19 cellular contexts compared by ENCODE assay signal in the genomic region with DNA sequence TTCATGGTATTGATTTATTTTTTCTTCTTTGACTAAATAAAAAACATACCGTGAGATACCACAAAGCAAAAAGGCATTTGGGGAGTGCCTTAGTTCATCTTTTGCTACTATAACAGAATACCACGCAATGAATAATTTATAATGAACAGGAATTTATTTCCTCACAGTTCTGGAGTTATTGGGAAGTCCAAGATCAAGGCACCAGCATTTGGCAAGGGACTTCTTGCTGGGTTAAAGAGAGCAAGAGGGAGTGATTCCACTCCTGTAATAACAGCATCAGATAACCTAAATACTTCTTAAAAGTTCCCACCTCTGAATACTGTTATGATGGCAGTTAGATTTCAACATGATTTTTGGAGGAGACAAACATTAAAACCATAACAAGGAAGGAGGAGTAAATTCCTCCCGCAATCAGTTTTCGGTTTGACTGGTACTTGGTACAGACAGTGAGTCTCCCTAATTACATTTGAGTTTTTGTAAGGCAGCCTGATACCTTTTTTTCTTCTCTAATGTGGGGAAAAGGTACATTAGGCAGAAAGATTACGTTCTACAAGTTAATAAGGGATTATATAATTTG. TPM values are rescaled to one million over a fixed set of nuclear protein-coding genes. Genes with fewer than 3 reads are reported as not detected.
DNase-seq lines count a peak whose midpoint lies in the region; ATAC-seq, FAIRE-seq and TF ChIP-seq lines count a peak whose summit lies in the region.
"Had no signal": no experiment of that assay in that cellular context is flagged by ENCODE, and none has a peak within 500 bp of the region (broad histone marks: within the 10 kb centered on the region; RNA-seq: fewer than 3 reads in every experiment).

No MANE protein-coding gene starts in this region.

- POLR2A ChIA-PET in GM12878 (lab: Charles Lee), result no interaction called here

- TF ChIP-seq EP300 in GM12878 (IDR thresholded peaks at IDR 0.05; ENCODE audit: borderline replicate concordance in 1 of 2, control insufficient read depth in 1 of 2, low read depth in 2 of 2, low read length in 2 of 2), result no peak
- TF ChIP-seq EP300 in upper lobe of left lung (IDR thresholded peaks at IDR 0.05), result no peak

- BruUV-seq in GM12878 (replicated peaks; lab: Mats Ljungman, UMichigan), result no TSS peak

- intact Hi-C loops in GM12878 (cut with micrococcal nuclease; ENCODE audit: unreplicated experiment), result no loop called here
- intact Hi-C loops in natural killer cell (cut with micrococcal nuclease), result no loop called here

- H3K4me3 ChIP-seq in GM23248 (no peak overlapping the region), GM12878 (no peak overlapping the region), upper lobe of left lung (no peak overlapping the region)

- H3K4me2 ChIP-seq in GM23248 (ENCODE audit: unreplicated experiment), result no peak overlapping the region
- H3K4me2 ChIP-seq in GM12878 (ENCODE audit: control insufficient read depth, insufficient read depth), result no peak overlapping the region

- H3K27ac ChIP-seq in GM23248, result no peak overlapping the region
- no peak overlapping the region for H3K27ac ChIP-seq in GM12878 (ENCODE audit: control insufficient read depth, insufficient read depth)
- H3K27ac ChIP-seq in upper lobe of left lung, result no peak overlapping the region
- H3K27ac ChIP-seq: HL-60 had no signal

- H3K79me2 ChIP-seq in GM23248 (ENCODE audit: insufficient read depth) (no peaks in the 10 kb centered on the region), GM12878 (ENCODE audit: control insufficient read depth, insufficient read depth, low read length) (no peaks in the 10 kb centered on the region)

- ATAC-seq in GM12878 (no peak), natural killer cell (no peak), upper lobe of left lung (ENCODE audit: low FRiP score in 2 of 2) (no peak)
- ATAC-seq: CD8-positive, alpha-beta T cell; HCT116 had no signal

- H3K9me3 Mint-ChIP-seq in nephron, result peaks cover under 1% of the 10 kb centered on the region
- no peaks in the 10 kb centered on the region for H3K9me3 Mint-ChIP-seq in natural killer cell
- H3K9me3 Mint-ChIP-seq: CD14-positive monocyte; CD8-positive, alpha-beta T cell had no signal

- H3K4me1 ChIP-seq in GM23248 (ENCODE audit: insufficient read depth), result no peaks in the 10 kb centered on the region
- H3K4me1 ChIP-seq in GM12878 (ENCODE audit: control insufficient read depth, insufficient read depth, low read length), result no peaks in the 10 kb centered on the region
- no peaks in the 10 kb centered on the region for H3K4me1 ChIP-seq in upper lobe of left lung

- no peak for TF ChIP-seq RAD21 in GM12878 (IDR thresholded peaks at IDR 0.05; ENCODE audit: insufficient read depth, low read depth, low read length)

- in situ Hi-C loops in GM23248 (cut with MboI) (loop anchor here (5.0 kb wide), 1 partner anchor 86 kb away; no protein-coding TSS in a partner anchor), GM12878 (cut with MboI) (no loop called here)

- peak; percentile 18 for FAIRE-seq in GM12878 (lab: Jason Lieb, UNC)
- FAIRE-seq: D721Med, H54 had no signal

- H3K4me3 Mint-ChIP-seq in nephron, result no peak overlapping the region
- no peak overlapping the region for H3K4me3 Mint-ChIP-seq in natural killer cell
- H3K4me3 Mint-ChIP-seq: CD14-positive monocyte; CD8-positive, alpha-beta T cell had no signal

- no peaks in the 10 kb centered on the region for H4K20me1 ChIP-seq in GM23248 (ENCODE audit: insufficient read depth)
- H4K20me1 ChIP-seq in GM12878 (ENCODE audit: control insufficient read depth, insufficient read depth), result no peaks in the 10 kb centered on the region

- WGBS in GM23248 (ENCODE audit: low coverage in 1 of 2, low lambda C conversion rate in 2 of 2, missing lambda C conversion rate in 2 of 2), 2 experiments, result 38 to 44% methylated on average over 5 of the region's 5 CpGs
- WGBS in GM12878 (ENCODE audit: insufficient coverage, insufficient replicate concordance, low lambda C conversion rate, missing lambda C conversion rate), result 97% methylated on average over 5 of the region's 5 CpGs
- 89 to 93% methylated on average over 5 of the region's 5 CpGs for WGBS in upper lobe of left lung, 2 donors

- H3K9ac ChIP-seq in GM23248 (no peak overlapping the region), GM12878 (ENCODE audit: control insufficient read depth, insufficient read depth, low read length) (no peak overlapping the region)

- no peaks in the 10 kb centered on the region for H3K9me3 ChIP-seq in GM23248 (ENCODE audit: low read depth)
- no peaks in the 10 kb centered on the region for H3K9me3 ChIP-seq in GM12878 (replicated peaks; ENCODE audit: control insufficient read depth, insufficient read depth, low read length)
- H3K9me3 ChIP-seq in upper lobe of left lung, result no peaks in the 10 kb centered on the region

- H3F3A ChIP-seq in GM23248 (ENCODE audit: insufficient read depth), result no peaks in the 10 kb centered on the region

- H3K36me3 ChIP-seq in GM23248 (ENCODE audit: low read depth), result no peaks in the 10 kb centered on the region
- H3K36me3 ChIP-seq in GM12878 (ENCODE audit: control insufficient read depth in 2 of 2, insufficient read depth in 2 of 2, low read length in 1 of 2), result no peaks in the 10 kb centered on the region
- H3K36me3 ChIP-seq in upper lobe of left lung, result no peaks in the 10 kb centered on the region

- RAD21 ChIA-PET in GM12878 (lab: Charles Lee; ENCODE audit: unreplicated experiment), result no interaction called here

- SMC1A ChIA-PET in GM12878 (lab: Charles Lee; ENCODE audit: uncharacterized antibody, unreplicated experiment), result no interaction called here

- TF ChIP-seq POLR2A in GM12878 (IDR thresholded peaks at IDR 0.05; ENCODE audit: low read depth, low read length) (no peak), upper lobe of left lung (IDR thresholded peaks at IDR 0.05) (no peak)

- H3K4me1 Mint-ChIP-seq in nephron, result peaks cover 31% of the 10 kb centered on the region
- H3K4me1 Mint-ChIP-seq in natural killer cell, result no peaks in the 10 kb centered on the region
- H3K4me1 Mint-ChIP-seq: CD14-positive monocyte had no signal

- H3K36me3 Mint-ChIP-seq in nephron (ENCODE audit: low read depth) (no peaks in the 10 kb centered on the region), natural killer cell (no peaks in the 10 kb centered on the region)
- H3K36me3 Mint-ChIP-seq: CD8-positive, alpha-beta T cell had no signal

- no peaks in the 10 kb centered on the region for H3K9me2 ChIP-seq in GM23248 (ENCODE audit: insufficient read depth)

- H3K27me3 ChIP-seq in GM23248 (replicated peaks; ENCODE audit: insufficient read depth), result no peaks in the 10 kb centered on the region
- no peaks in the 10 kb centered on the region for H3K27me3 ChIP-seq in GM12878 (replicated peaks in 1 of 2; ENCODE audit: control insufficient read depth in 2 of 2, insufficient read depth in 2 of 2, low read length in 1 of 2)
- H3K27me3 ChIP-seq in upper lobe of left lung, result no peaks in the 10 kb centered on the region

- CTCF ChIA-PET in GM12878 (lab: Yijun Ruan, JAX), result no interaction called here

- peak overlapping the region; percentile 76 to 82 (median 76) for H3K27ac Mint-ChIP-seq in nephron
- no peak overlapping the region for H3K27ac Mint-ChIP-seq in natural killer cell
- H3K27ac Mint-ChIP-seq: CD14-positive monocyte; CD8-positive, alpha-beta T cell had no signal

- DNase-seq in GM23248 (no peak), GM12878 (ENCODE audit: low read depth, low spot score) (no peak), natural killer cell (no peak), NOMO-1 (lab: John Stamatoyannopoulos, UW; ENCODE audit: unreplicated experiment in 2 of 2) (no peak), upper lobe of left lung (no peak)
- DNase-seq in activated CD8-positive, alpha-beta memory T cell treated with anti-CD3 and anti-CD28 coated beads, Interleukin-2, amount 50 U/mL, for 4 hours, result no peak
- DNase-seq: ACHN; CD8-positive, alpha-beta T cell; COR-L47; DMS53; GF-D8 had no signal

- TF ChIP-seq CTCF in GM12878 (IDR thresholded peaks at IDR 0.05 in 2 of 3, conservative IDR thresholded peaks at IDR 0.05 in 1 of 3; ENCODE audit: control insufficient read depth in 2 of 3, extremely low read depth in 1 of 3, insufficient read depth in 1 of 3, low read depth in 3 of 3, low read length in 3 of 3), result no peak
- TF ChIP-seq CTCF in nephron (IDR thresholded peaks at IDR 0.05; ENCODE audit: unreplicated experiment in 3 of 3), result no peak
- TF ChIP-seq CTCF in natural killer cell (IDR thresholded peaks at IDR 0.05), result no peak
- TF ChIP-seq CTCF in upper lobe of left lung (IDR thresholded peaks at IDR 0.05), result no peak

- no peaks in the 10 kb centered on the region for H3K27me3 Mint-ChIP-seq in nephron (ENCODE audit: low read depth)
- no peaks in the 10 kb centered on the region for H3K27me3 Mint-ChIP-seq in natural killer cell (ENCODE audit: low read depth in 2 of 2)

- H2AFZ ChIP-seq in GM23248, result peak overlapping the region; percentile 40
- H2AFZ ChIP-seq in GM12878 (ENCODE audit: control insufficient read depth, low read depth, low read length), result no peak overlapping the region

RNA-seq across cellular contexts. Expression of gene OMD, which starts 8.8 kb away (rescaled TPM):
- 0.11 TPM in 1 of 2 replicates, not detected in the other for total RNA-seq in GM23248 (2014; rRNA removed; shearing (Covaris generic))
- 0.13 and 0.14 TPM in 2 replicates for polyA plus RNA-seq in GM23248 (2016; fragmentation: Nextera tagmentation; extraction: Ambion mirVana)
- total RNA-seq in GM12878 (2013; cell fraction: nucleolus; rRNA removed), result not detected in 2 replicates
- not detected in 2 replicates for total RNA-seq in GM12878 (2014; rRNA removed)
- total RNA-seq in GM12878 (2014; rRNA removed; fragmentation: Illumina TruSeq; extraction: Trizol), result not detected in 2 replicates
- total RNA-seq in GM12878 (2021), result not detected in 2 replicates
- polyA plus RNA-seq in GM12878 (2011; ENCODE audit: low read depth), result not detected
- polyA plus RNA-seq in GM12878 (2011; rRNA removed), result not detected in 2 replicates
- polyA plus RNA-seq in GM12878 (2011; cell fraction: cytosol; rRNA removed), result not detected in 2 replicates
- polyA plus RNA-seq in GM12878 (2011; cell fraction: nucleus; rRNA removed), result not detected in 2 replicates
- polyA plus RNA-seq in GM12878 (2012), result 0.08 TPM in 1 of 2 replicates, not detected in the other
- not detected in 2 replicates for polyA plus RNA-seq in GM12878 (2014; fragmentation: Illumina TruSeq; extraction: Trizol)
- polyA plus RNA-seq in GM12878 (2014; fragmentation: Nextera tagmentation; extraction: Ambion mirVana), result under 1 TPM in 1 of 2 experiments, not detected in 1; 0.08 TPM
- not detected in 2 replicates for polyA plus RNA-seq in GM12878 (2014; rRNA removed)
- polyA plus RNA-seq in GM12878 (2016; fragmentation: Nextera tagmentation; extraction: Ambion mirVana), result under 1 TPM; 0.57 to 0.70 TPM
- polyA minus RNA-seq in GM12878 (2011; rRNA and poly(A)+ RNA removed), result not detected in 2 replicates
- not detected in 2 replicates for polyA minus RNA-seq in GM12878 (2011; cell fraction: cytosol; rRNA and poly(A)+ RNA removed)
- not detected in 2 replicates for polyA minus RNA-seq in GM12878 (2011; cell fraction: nucleus; rRNA and poly(A)+ RNA removed)
- total RNA-seq in natural killer cell, result not detected
- 1 to 10 TPM in 5 of 6 donors, under 1 TPM in 1; 0.67 to 8.1 (median 4.7) TPM for total RNA-seq in upper lobe of left lung
- total RNA-seq: A172; CD8-positive, alpha-beta T cell had no signal
- polyA plus RNA-seq: CD14-positive monocyte had no signal

RNA-seq across cellular contexts. Expression of gene OGN, which starts 28.7 kb away (rescaled TPM):
- 0.11 TPM in 1 of 2 replicates, not detected in the other for total RNA-seq in GM23248 (2014; rRNA removed; shearing (Covaris generic))
- polyA plus RNA-seq in GM23248 (2016; fragmentation: Nextera tagmentation; extraction: Ambion mirVana) (0.16 and 0.23 TPM in 2 replicates), GM12878 (2011; rRNA removed) (not detected in 2 replicates), GM12878 (2014; fragmentation: Illumina TruSeq; extraction: Trizol) (0.04 TPM in 1 of 2 replicates, not detected in the other), GM12878 (2014; fragmentation: Nextera tagmentation; extraction: Ambion mirVana) (under 1 TPM in 1 of 2 experiments, not detected in 1; 0.19 TPM), GM12878 (2014; rRNA removed) (0.05 TPM in 1 of 2 replicates, not detected in the other), GM12878 (2016; fragmentation: Nextera tagmentation; extraction: Ambion mirVana) (1 to 10 TPM; 2.1 to 2.5 TPM)
- not detected in 2 replicates for total RNA-seq in GM12878 (2013; cell fraction: nucleolus; rRNA removed)
- total RNA-seq in GM12878 (2014; rRNA removed) (0.05 and 0.11 TPM in 2 replicates), GM12878 (2014; rRNA removed; fragmentation: Illumina TruSeq; extraction: Trizol) (not detected in 2 replicates), GM12878 (2021) (0.11 TPM in 1 of 2 replicates, not detected in the other), natural killer cell (under 1 TPM in 2 of 3 donors, not detected in 1; 0.18 to 0.33 TPM), upper lobe of left lung (10 to 100 TPM in 1 of 6 donors, 1 to 10 TPM in 3, under 1 TPM in 1, not detected in 1; 0.55 to 17.5 (median 5.4) TPM)
- polyA plus RNA-seq in GM12878 (2011; ENCODE audit: low read depth), result not detected
- polyA plus RNA-seq in GM12878 (2011; cell fraction: cytosol; rRNA removed), result not detected in 2 replicates
- polyA plus RNA-seq in GM12878 (2011; cell fraction: nucleus; rRNA removed), result not detected in 2 replicates
- 0.07 and 0.42 TPM in 2 replicates for polyA plus RNA-seq in GM12878 (2012)
- not detected in 2 replicates for polyA minus RNA-seq in GM12878 (2011; rRNA and poly(A)+ RNA removed)
- polyA minus RNA-seq in GM12878 (2011; cell fraction: cytosol; rRNA and poly(A)+ RNA removed), result not detected in 2 replicates
- not detected in 2 replicates for polyA minus RNA-seq in GM12878 (2011; cell fraction: nucleus; rRNA and poly(A)+ RNA removed)
- total RNA-seq: A172; CD8-positive, alpha-beta T cell had no signal
- polyA plus RNA-seq: BJ, CD14-positive monocyte had no signal

RNA-seq across cellular contexts. Expression of gene ASPN, which starts 49.2 kb away (rescaled TPM):
- total RNA-seq in GM23248 (2014; rRNA removed; shearing (Covaris generic)), result 5.7 and 6.3 TPM in 2 replicates
- polyA plus RNA-seq in GM23248 (2016; fragmentation: Nextera tagmentation; extraction: Ambion mirVana) (5.1 and 5.3 TPM in 2 replicates), GM12878 (2011; rRNA removed) (not detected in 2 replicates), GM12878 (2014; fragmentation: Illumina TruSeq; extraction: Trizol) (not detected in 2 replicates), GM12878 (2014; fragmentation: Nextera tagmentation; extraction: Ambion mirVana) (under 1 TPM in 1 of 2 experiments, not detected in 1; 0.03 TPM), GM12878 (2014; rRNA removed) (not detected in 2 replicates), GM12878 (2016; fragmentation: Nextera tagmentation; extraction: Ambion mirVana) (under 1 TPM; 0.42 to 0.47 TPM)
- total RNA-seq in GM12878 (2013; cell fraction: nucleolus; rRNA removed), result not detected in 2 replicates
- total RNA-seq in GM12878 (2014; rRNA removed) (not detected in 2 replicates), GM12878 (2014; rRNA removed; fragmentation: Illumina TruSeq; extraction: Trizol) (not detected in 2 replicates), GM12878 (2021) (not detected in 2 replicates), natural killer cell (not detected), upper lobe of left lung (1 to 10 TPM in 5 of 6 donors, not detected in 1; 3.2 to 9.6 (median 5.8) TPM)
- polyA plus RNA-seq in GM12878 (2011; ENCODE audit: low read depth), result not detected
- polyA plus RNA-seq in GM12878 (2011; cell fraction: cytosol; rRNA removed), result not detected in 2 replicates
- polyA plus RNA-seq in GM12878 (2011; cell fraction: nucleus; rRNA removed), result not detected in 2 replicates
- polyA plus RNA-seq in GM12878 (2012), result not detected in 2 replicates
- polyA minus RNA-seq in GM12878 (2011; rRNA and poly(A)+ RNA removed), result not detected in 2 replicates
- not detected in 2 replicates for polyA minus RNA-seq in GM12878 (2011; cell fraction: cytosol; rRNA and poly(A)+ RNA removed)
- polyA minus RNA-seq in GM12878 (2011; cell fraction: nucleus; rRNA and poly(A)+ RNA removed), result not detected in 2 replicates
- total RNA-seq: A172; CD8-positive, alpha-beta T cell had no signal
- polyA plus RNA-seq: CD14-positive monocyte had no signal

Comparison
In these comparisons a context has a peak if more than half of its experiments do, and no peak if none do; other contexts are left out.
1. H3K27ac Mint-ChIP-seq: peak in nephron (3 of 3); none in natural killer cell (0 of 2).